In the genomic region with DNA sequence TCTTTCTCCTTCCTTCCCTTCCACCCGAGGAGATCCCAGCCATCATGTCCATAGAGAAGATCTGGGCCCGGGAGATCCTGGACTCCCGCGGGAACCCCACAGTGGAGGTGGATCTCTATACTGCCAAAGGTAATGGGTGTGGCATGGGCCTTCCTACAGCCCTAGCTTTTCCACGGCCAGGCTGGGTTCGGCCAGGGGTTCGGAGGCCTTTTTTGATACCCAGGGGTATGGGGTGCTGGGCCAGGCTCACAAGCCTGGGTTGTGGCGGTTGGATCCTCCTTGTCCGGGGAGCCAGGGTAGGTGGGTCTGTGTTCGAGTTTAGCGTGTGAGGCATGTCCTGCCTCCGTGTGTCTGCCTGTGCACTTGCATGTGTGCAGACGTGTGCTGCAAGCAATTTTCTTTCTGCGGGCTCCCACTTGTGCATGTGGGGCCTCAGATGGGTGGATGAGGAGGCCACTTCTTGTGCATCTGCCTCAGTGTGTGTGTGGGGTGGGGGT, we compare ENCODE assay signal across 12 cellular contexts. TPM values are rescaled to one million over a fixed set of nuclear protein-coding genes. Genes with fewer than 3 reads are reported as not detected.
DNase-seq lines count a peak whose midpoint lies in the region; ATAC-seq, FAIRE-seq and TF ChIP-seq lines count a peak whose summit lies in the region.
"Had no signal": no experiment of that assay in that cellular context is flagged by ENCODE, and none has a peak within 500 bp of the region (broad histone marks: within the 10 kb centered on the region; RNA-seq: fewer than 3 reads in every experiment).

No MANE protein-coding gene starts in this region.

- H3K27me3 ChIP-seq in HepG2 (ENCODE audit: control insufficient read depth in 1 of 2, insufficient read depth in 2 of 2, low read length in 2 of 2) (no peaks in the 10 kb centered on the region), right lobe of liver (no peaks in the 10 kb centered on the region), vagina (no peaks in the 10 kb centered on the region)
- H3K27me3 ChIP-seq: colonic mucosa, Peyer's patch had no signal

- H2AFZ ChIP-seq in HepG2 (ENCODE audit: low read length): no peak overlapping the region

- intact Hi-C loops in HepG2 (cut with micrococcal nuclease; ENCODE audit: unreplicated experiment): no loop called here
- intact Hi-C loops in right lobe of liver (cut with DNase I): no loop called here
- intact Hi-C loops in vagina (cut with DNase I): no loop called here

- DNase-seq in HepG2 (ENCODE audit: low spot score) (no peak), right lobe of liver (no peak), vagina (ENCODE audit: extremely low spot score in 2 of 2) (no peak), Ammon's horn (ENCODE audit: low spot score) (no peak)
- DNase-seq: NCI-H1417 treated with DMSO at 0.1 percent for 48 hours, occipital lobe, Peyer's patch had no signal

- peak overlapping the region; percentile 23 to 90 (median 77); a peak in 4 of 6 replicates for H3K4me3 ChIP-seq in HepG2 (replicated peaks in 1 of 3; ENCODE audit: insufficient read depth in 1 of 3, low read depth in 2 of 3, low read length in 3 of 3)
- H3K4me3 ChIP-seq in right lobe of liver: no peak overlapping the region
- peak overlapping the region; percentile 27 for H3K4me3 ChIP-seq in mesodermal cell (ENCODE audit: extremely low read depth, insufficient read depth, low read length, poor library complexity, severe bottlenecking)
- peak overlapping the region; percentile 70 to 73 for H3K4me3 ChIP-seq in vagina

- H3K27ac ChIP-seq in HepG2 (ENCODE audit: extremely low read length, insufficient read depth, low read length): no peak overlapping the region
- no peak overlapping the region for H3K27ac ChIP-seq in right lobe of liver
- no peak overlapping the region for H3K27ac ChIP-seq in mesodermal cell (ENCODE audit: low read depth, low read length, severe bottlenecking)
- H3K27ac ChIP-seq in vagina: peak overlapping the region; percentile 92
- H3K27ac ChIP-seq: colonic mucosa had no signal

- H3K4me1 ChIP-seq in HepG2 (ENCODE audit: insufficient read depth, low read length): peaks cover 46% of the 10 kb centered on the region
- H3K4me1 ChIP-seq in right lobe of liver: peaks cover 0 to 9% (median 0%) of the 10 kb centered on the region in 4 donors
- peaks cover 21% of the 10 kb centered on the region for H3K4me1 ChIP-seq in mesodermal cell (ENCODE audit: control insufficient read depth, insufficient read depth, low read length, poor library complexity, severe bottlenecking)
- peaks cover 25% of the 10 kb centered on the region for H3K4me1 ChIP-seq in vagina
- H3K4me1 ChIP-seq: colonic mucosa had no signal

- H3K9me3 Mint-ChIP-seq in activated naive CD8-positive, alpha-beta T cell (ENCODE audit: low read depth): no peaks in the 10 kb centered on the region

- peaks cover 17% of the 10 kb centered on the region for H3K79me2 ChIP-seq in HepG2 (ENCODE audit: insufficient read depth, low read length)

- no peak for FAIRE-seq in HepG2 (lab: Jason Lieb, UNC)

- H3K9ac ChIP-seq in HepG2 (ENCODE audit: insufficient read depth, low read depth, low read length): peak overlapping the region; percentile 77; the same call in 1 of the 2 replicates

- TF ChIP-seq POLR2A in HepG2 (IDR thresholded peaks at IDR 0.05; ENCODE audit: insufficient read depth in 1 of 2, low read depth in 2 of 2, low read length in 2 of 2): no peak
- TF ChIP-seq POLR2A in right lobe of liver (IDR thresholded peaks at IDR 0.05): no peak
- no peak for TF ChIP-seq POLR2A in vagina (IDR thresholded peaks at IDR 0.05)

- peak overlapping the region; percentile 96 for H3K4me2 ChIP-seq in HepG2 (ENCODE audit: low read depth, low read length)

- no peaks in the 10 kb centered on the region for H4K20me1 ChIP-seq in HepG2 (ENCODE audit: insufficient read depth, low read length)

- POLR2A ChIA-PET in HepG2 (lab: Yijun Ruan, JAX): interaction anchor here (2.0 to 2.4 kb wide), 2 partner anchors 29 to 47 kb away, joined by 12 to 15 read pairs; a partner anchor contains a TSS

- CTCF ChIA-PET in HepG2 (lab: Yijun Ruan, JAX; ENCODE audit: low intra/inter-chr PET ratio, low total read pairs): no interaction called here

- H3K36me3 ChIP-seq in HepG2 (replicated peaks in 1 of 2; ENCODE audit: control insufficient read depth in 1 of 2, insufficient read depth in 2 of 2, low read length in 2 of 2) (peaks cover 5 to 24% of the 10 kb centered on the region in 2 experiments; a peak in 3 of 5 replicates), right lobe of liver (no peaks in the 10 kb centered on the region), mesodermal cell (ENCODE audit: control insufficient read depth, insufficient read depth, low read length) (peaks cover 26% of the 10 kb centered on the region), vagina (no peaks in the 10 kb centered on the region)
- H3K36me3 ChIP-seq: colonic mucosa, Peyer's patch had no signal

- no TSS peak for BruUV-seq in HepG2 (replicated peaks; lab: Mats Ljungman, UMichigan)

- H3K9me3 ChIP-seq in HepG2 (ENCODE audit: low read length): no peaks in the 10 kb centered on the region
- H3K9me3 ChIP-seq in right lobe of liver: no peaks in the 10 kb centered on the region
- H3K9me3 ChIP-seq in mesodermal cell (ENCODE audit: control insufficient read depth, low read length): no peaks in the 10 kb centered on the region
- no peaks in the 10 kb centered on the region for H3K9me3 ChIP-seq in vagina
- H3K9me3 ChIP-seq: colonic mucosa, Peyer's patch had no signal

- TF ChIP-seq CTCF in HepG2 (CRISPR knock-in tag; IDR thresholded peaks at IDR 0.05) (no peak), right lobe of liver (IDR thresholded peaks at IDR 0.05) (no peak), vagina (IDR thresholded peaks at IDR 0.05) (no peak)

- H3K27ac Mint-ChIP-seq in activated naive CD8-positive, alpha-beta T cell: peak overlapping the region; percentile 22

- TF ChIP-seq EP300 in HepG2 (IDR thresholded peaks at IDR 0.05; ENCODE audit: low read depth in 2 of 2, low read length in 2 of 2) (no peak), HepG2 (CRISPR knock-in tag; IDR thresholded peaks at IDR 0.05; ENCODE audit: borderline replicate concordance) (no peak)

- peaks cover 29% of the 10 kb centered on the region for H3K4me1 Mint-ChIP-seq in activated naive CD8-positive, alpha-beta T cell (ENCODE audit: low read depth)

- no peak for TF ChIP-seq RAD21 in HepG2 (CRISPR knock-in tag; IDR thresholded peaks at IDR 0.05)

- ATAC-seq in HepG2 (no peak), right lobe of liver (no peak), GM21515 (IDR thresholded peaks at IDR 0.05; ENCODE audit: unreplicated experiment) (no peak), HG02852 (IDR thresholded peaks at IDR 0.05; ENCODE audit: unreplicated experiment) (no peak)

- 83% methylated on average over 9 of the region's 14 CpGs for WGBS in HepG2 (ENCODE audit: low lambda C conversion rate)
- WGBS in right lobe of liver (ENCODE audit: insufficient coverage, low coverage, low lambda C conversion rate, missing lambda C conversion rate): 50% methylated on average over 9 of the region's 14 CpGs
- 82 to 86% methylated on average over 12 to 14 of the region's 14 CpGs for WGBS in mesodermal cell (ENCODE audit: insufficient coverage in 2 of 2), 2 experiments

- H3K36me3 Mint-ChIP-seq in activated naive CD8-positive, alpha-beta T cell: peaks cover 2% of the 10 kb centered on the region

- in situ Hi-C loops in HepG2 (cut with HindIII; ENCODE audit: extremely low pct_ligation_motif_present, low pct_unique_long_range_greater_than_20kb): no loop called here

- H3K4me3 Mint-ChIP-seq in activated naive CD8-positive, alpha-beta T cell: peak overlapping the region; percentile 93

- H3K27me3 Mint-ChIP-seq in activated naive CD8-positive, alpha-beta T cell: no peaks in the 10 kb centered on the region

RNA-seq across cellular contexts. Expression of a gene that starts 1.5 kb away (rescaled TPM):
- 15.9 and 19.3 TPM in 2 replicates for total RNA-seq in HepG2 (2016; rRNA removed; fragmentation: Illumina TruSeq; extraction: Trizol)
- 5.8 and 6.3 TPM in 2 replicates for total RNA-seq in HepG2 (2016; cell fraction: cytosol; rRNA removed; fragmentation: Illumina TruSeq; extraction: Trizol; ENCODE audit: low read depth)
- total RNA-seq in HepG2 (2016; cell fraction: insoluble cytoplasmic fraction; rRNA removed; fragmentation: Illumina TruSeq; extraction: Trizol): 12.7 and 19.8 TPM in 2 replicates
- total RNA-seq in HepG2 (2016; cell fraction: membrane; rRNA removed; fragmentation: Illumina TruSeq; extraction: Trizol): 7.9 and 8.5 TPM in 2 replicates
- 21.7 and 25.4 TPM in 2 replicates for total RNA-seq in HepG2 (2016; cell fraction: nucleus; rRNA removed; fragmentation: Illumina TruSeq; extraction: Trizol)
- 136 and 144 TPM in 2 replicates for polyA plus RNA-seq in HepG2 (2011; rRNA removed)
- polyA plus RNA-seq in HepG2 (2011; cell fraction: cytosol; rRNA removed): 105 and 112 TPM in 2 replicates
- 451 and 486 TPM in 2 replicates for polyA plus RNA-seq in HepG2 (2011; cell fraction: nucleus; rRNA removed)
- polyA plus RNA-seq in HepG2 (2012): 102 and 116 TPM in 2 replicates
- 3.6 and 3.8 TPM in 2 replicates for polyA plus RNA-seq in HepG2 (2016; cell fraction: cytosol; fragmentation: Illumina TruSeq; extraction: Trizol; ENCODE audit: low read depth)
- polyA plus RNA-seq in HepG2 (2016; cell fraction: insoluble cytoplasmic fraction; fragmentation: Illumina TruSeq; extraction: Trizol; ENCODE audit: low read depth): 18.2 and 20.1 TPM in 2 replicates
- 7.1 and 7.2 TPM in 2 replicates for polyA plus RNA-seq in HepG2 (2016; cell fraction: membrane; fragmentation: Illumina TruSeq; extraction: Trizol; ENCODE audit: low read depth)
- polyA plus RNA-seq in HepG2 (2016; cell fraction: nucleus; fragmentation: Illumina TruSeq; extraction: Trizol; ENCODE audit: insufficient read depth, low read depth): 89.6 and 99.9 TPM in 2 replicates
- 23.5 and 92.8 TPM in 2 replicates for polyA minus RNA-seq in HepG2 (2011; rRNA and poly(A)+ RNA removed; ENCODE audit: low replicate concordance)
- 35.6 and 39.9 TPM in 2 replicates for polyA minus RNA-seq in HepG2 (2011; cell fraction: cytosol; rRNA and poly(A)+ RNA removed)
- 44.7 and 52.6 TPM in 2 replicates for polyA minus RNA-seq in HepG2 (2011; cell fraction: nucleus; rRNA and poly(A)+ RNA removed)
- 1 to 10 TPM; 1.1 to 9.3 (median 2.0) TPM for total RNA-seq in right lobe of liver
- 57.3 TPM for polyA plus RNA-seq in mesodermal cell (2013, experiment 1 of 2)
- polyA plus RNA-seq in mesodermal cell (2013, experiment 2 of 2): 43.5 TPM
- total RNA-seq in vagina: 20.1 TPM

RNA-seq across cellular contexts. Expression of a gene that starts 11.2 kb away (rescaled TPM):
- total RNA-seq in HepG2 (2016; rRNA removed; fragmentation: Illumina TruSeq; extraction: Trizol) (6.0 and 6.7 TPM in 2 replicates), right lobe of liver (1 to 10 TPM in 5 of 6 experiments, under 1 TPM in 1; 0.93 to 4.3 (median 2.6) TPM), vagina (8.6 TPM)
- total RNA-seq in HepG2 (2016; cell fraction: cytosol; rRNA removed; fragmentation: Illumina TruSeq; extraction: Trizol; ENCODE audit: low read depth): 2.5 and 3.3 TPM in 2 replicates
- total RNA-seq in HepG2 (2016; cell fraction: insoluble cytoplasmic fraction; rRNA removed; fragmentation: Illumina TruSeq; extraction: Trizol): 5.1 and 7.7 TPM in 2 replicates
- total RNA-seq in HepG2 (2016; cell fraction: membrane; rRNA removed; fragmentation: Illumina TruSeq; extraction: Trizol): 5.0 and 6.0 TPM in 2 replicates
- 4.0 and 5.4 TPM in 2 replicates for total RNA-seq in HepG2 (2016; cell fraction: nucleus; rRNA removed; fragmentation: Illumina TruSeq; extraction: Trizol)
- polyA plus RNA-seq in HepG2 (2011; rRNA removed): 6.2 and 7.8 TPM in 2 replicates
- polyA plus RNA-seq in HepG2 (2011; cell fraction: cytosol; rRNA removed): 5.2 TPM in 2 replicates
- polyA plus RNA-seq in HepG2 (2011; cell fraction: nucleus; rRNA removed): 14.3 and 20.8 TPM in 2 replicates
- polyA plus RNA-seq in HepG2 (2012): 5.3 and 6.9 TPM in 2 replicates
- polyA plus RNA-seq in HepG2 (2016; cell fraction: cytosol; fragmentation: Illumina TruSeq; extraction: Trizol; ENCODE audit: low read depth): 3.0 and 3.1 TPM in 2 replicates
- polyA plus RNA-seq in HepG2 (2016; cell fraction: insoluble cytoplasmic fraction; fragmentation: Illumina TruSeq; extraction: Trizol; ENCODE audit: low read depth): 6.4 and 8.2 TPM in 2 replicates
- 5.2 TPM in 2 replicates for polyA plus RNA-seq in HepG2 (2016; cell fraction: membrane; fragmentation: Illumina TruSeq; extraction: Trizol; ENCODE audit: low read depth)
- polyA plus RNA-seq in HepG2 (2016; cell fraction: nucleus; fragmentation: Illumina TruSeq; extraction: Trizol; ENCODE audit: insufficient read depth, low read depth): 7.8 and 11.0 TPM in 2 replicates
- polyA minus RNA-seq in HepG2 (2011; rRNA and poly(A)+ RNA removed; ENCODE audit: low replicate concordance): 5.6 and 8.7 TPM in 2 replicates
- 1.3 and 2.2 TPM in 2 replicates for polyA minus RNA-seq in HepG2 (2011; cell fraction: cytosol; rRNA and poly(A)+ RNA removed)
- polyA minus RNA-seq in HepG2 (2011; cell fraction: nucleus; rRNA and poly(A)+ RNA removed): 9.1 and 14.9 TPM in 2 replicates
- 7.5 TPM for polyA plus RNA-seq in mesodermal cell (2013, experiment 1 of 2)
- 8.8 TPM for polyA plus RNA-seq in mesodermal cell (2013, experiment 2 of 2)

RNA-seq across cellular contexts. Expression of a gene that starts 11.9 kb away (rescaled TPM):
- total RNA-seq in HepG2 (2016; rRNA removed; fragmentation: Illumina TruSeq; extraction: Trizol) (2.1 TPM in 2 replicates), right lobe of liver (10 to 100 TPM in 5 of 6 experiments, 1 to 10 TPM in 1; 9.2 to 24.1 (median 16.8) TPM), vagina (92.1 TPM)
- total RNA-seq in HepG2 (2016; cell fraction: cytosol; rRNA removed; fragmentation: Illumina TruSeq; extraction: Trizol; ENCODE audit: low read depth): 0.97 and 1.4 TPM in 2 replicates
- total RNA-seq in HepG2 (2016; cell fraction: insoluble cytoplasmic fraction; rRNA removed; fragmentation: Illumina TruSeq; extraction: Trizol): 1.8 and 2.3 TPM in 2 replicates
- 3.1 and 3.4 TPM in 2 replicates for total RNA-seq in HepG2 (2016; cell fraction: membrane; rRNA removed; fragmentation: Illumina TruSeq; extraction: Trizol)
- 3.3 and 4.6 TPM in 2 replicates for total RNA-seq in HepG2 (2016; cell fraction: nucleus; rRNA removed; fragmentation: Illumina TruSeq; extraction: Trizol)
- 8.6 and 10.7 TPM in 2 replicates for polyA plus RNA-seq in HepG2 (2011; rRNA removed)
- polyA plus RNA-seq in HepG2 (2011; cell fraction: cytosol; rRNA removed): 3.5 and 4.5 TPM in 2 replicates
- 50.2 and 56.9 TPM in 2 replicates for polyA plus RNA-seq in HepG2 (2011; cell fraction: nucleus; rRNA removed)
- 20.6 and 31.4 TPM in 2 replicates for polyA plus RNA-seq in HepG2 (2012)
- 8.7 and 9.0 TPM in 2 replicates for polyA plus RNA-seq in HepG2 (2016; cell fraction: cytosol; fragmentation: Illumina TruSeq; extraction: Trizol; ENCODE audit: low read depth)
- 13.6 and 21.5 TPM in 2 replicates for polyA plus RNA-seq in HepG2 (2016; cell fraction: insoluble cytoplasmic fraction; fragmentation: Illumina TruSeq; extraction: Trizol; ENCODE audit: low read depth)
- polyA plus RNA-seq in HepG2 (2016; cell fraction: membrane; fragmentation: Illumina TruSeq; extraction: Trizol; ENCODE audit: low read depth): 11.0 and 15.3 TPM in 2 replicates
- 41.0 and 44.9 TPM in 2 replicates for polyA plus RNA-seq in HepG2 (2016; cell fraction: nucleus; fragmentation: Illumina TruSeq; extraction: Trizol; ENCODE audit: insufficient read depth, low read depth)
- polyA minus RNA-seq in HepG2 (2011; rRNA and poly(A)+ RNA removed; ENCODE audit: low replicate concordance): 13.5 and 19.8 TPM in 2 replicates
- polyA minus RNA-seq in HepG2 (2011; cell fraction: cytosol; rRNA and poly(A)+ RNA removed): 10.4 and 11.3 TPM in 2 replicates
- 11.7 and 14.7 TPM in 2 replicates for polyA minus RNA-seq in HepG2 (2011; cell fraction: nucleus; rRNA and poly(A)+ RNA removed)
- polyA plus RNA-seq in mesodermal cell (2013, experiment 1 of 2): 122 TPM
- 108 TPM for polyA plus RNA-seq in mesodermal cell (2013, experiment 2 of 2)

RNA-seq across cellular contexts. Expression of a gene that starts 27.8 kb away (rescaled TPM):
- total RNA-seq in HepG2 (2016; rRNA removed; fragmentation: Illumina TruSeq; extraction: Trizol): not detected in 2 replicates
- total RNA-seq in HepG2 (2016; cell fraction: cytosol; rRNA removed; fragmentation: Illumina TruSeq; extraction: Trizol; ENCODE audit: low read depth): not detected in 2 replicates
- not detected in 2 replicates for total RNA-seq in HepG2 (2016; cell fraction: insoluble cytoplasmic fraction; rRNA removed; fragmentation: Illumina TruSeq; extraction: Trizol)
- total RNA-seq in HepG2 (2016; cell fraction: membrane; rRNA removed; fragmentation: Illumina TruSeq; extraction: Trizol): not detected in 2 replicates
- not detected in 2 replicates for total RNA-seq in HepG2 (2016; cell fraction: nucleus; rRNA removed; fragmentation: Illumina TruSeq; extraction: Trizol)
- not detected in 2 replicates for polyA plus RNA-seq in HepG2 (2011; rRNA removed)
- not detected in 2 replicates for polyA plus RNA-seq in HepG2 (2011; cell fraction: cytosol; rRNA removed)
- not detected in 2 replicates for polyA plus RNA-seq in HepG2 (2011; cell fraction: nucleus; rRNA removed)
- not detected in 2 replicates for polyA plus RNA-seq in HepG2 (2012)
- polyA plus RNA-seq in HepG2 (2016; cell fraction: cytosol; fragmentation: Illumina TruSeq; extraction: Trizol; ENCODE audit: low read depth): not detected in 2 replicates
- polyA plus RNA-seq in HepG2 (2016; cell fraction: insoluble cytoplasmic fraction; fragmentation: Illumina TruSeq; extraction: Trizol; ENCODE audit: low read depth): not detected in 2 replicates
- polyA plus RNA-seq in HepG2 (2016; cell fraction: membrane; fragmentation: Illumina TruSeq; extraction: Trizol; ENCODE audit: low read depth): not detected in 2 replicates
- polyA plus RNA-seq in HepG2 (2016; cell fraction: nucleus; fragmentation: Illumina TruSeq; extraction: Trizol; ENCODE audit: insufficient read depth, low read depth): not detected in 2 replicates
- not detected in 2 replicates for polyA minus RNA-seq in HepG2 (2011; rRNA and poly(A)+ RNA removed; ENCODE audit: low replicate concordance)
- polyA minus RNA-seq in HepG2 (2011; cell fraction: cytosol; rRNA and poly(A)+ RNA removed): not detected in 2 replicates
- not detected in 2 replicates for polyA minus RNA-seq in HepG2 (2011; cell fraction: nucleus; rRNA and poly(A)+ RNA removed)
- not detected for total RNA-seq in right lobe of liver
- polyA plus RNA-seq in mesodermal cell (2013, experiment 1 of 2): not detected
- polyA plus RNA-seq in mesodermal cell (2013, experiment 2 of 2): not detected
- not detected for total RNA-seq in vagina
- total RNA-seq: colonic mucosa, occipital lobe, Peyer's patch had no signal

RNA-seq across cellular contexts. Expression of a gene that starts 28.0 kb away (rescaled TPM):
- 84.0 and 89.7 TPM in 2 replicates for total RNA-seq in HepG2 (2016; rRNA removed; fragmentation: Illumina TruSeq; extraction: Trizol)
- 98.3 and 102 TPM in 2 replicates for total RNA-seq in HepG2 (2016; cell fraction: cytosol; rRNA removed; fragmentation: Illumina TruSeq; extraction: Trizol; ENCODE audit: low read depth)
- 84.2 and 105 TPM in 2 replicates for total RNA-seq in HepG2 (2016; cell fraction: insoluble cytoplasmic fraction; rRNA removed; fragmentation: Illumina TruSeq; extraction: Trizol)
- total RNA-seq in HepG2 (2016; cell fraction: membrane; rRNA removed; fragmentation: Illumina TruSeq; extraction: Trizol): 106 and 113 TPM in 2 replicates
- 42.1 and 43.4 TPM in 2 replicates for total RNA-seq in HepG2 (2016; cell fraction: nucleus; rRNA removed; fragmentation: Illumina TruSeq; extraction: Trizol)
- polyA plus RNA-seq in HepG2 (2011; rRNA removed): 287 and 302 TPM in 2 replicates
- polyA plus RNA-seq in HepG2 (2011; cell fraction: cytosol; rRNA removed): 405 and 458 TPM in 2 replicates
- polyA plus RNA-seq in HepG2 (2011; cell fraction: nucleus; rRNA removed): 151 and 164 TPM in 2 replicates
- 75.2 and 129 TPM in 2 replicates for polyA plus RNA-seq in HepG2 (2012)
- 86.1 and 87.7 TPM in 2 replicates for polyA plus RNA-seq in HepG2 (2016; cell fraction: cytosol; fragmentation: Illumina TruSeq; extraction: Trizol; ENCODE audit: low read depth)
- polyA plus RNA-seq in HepG2 (2016; cell fraction: insoluble cytoplasmic fraction; fragmentation: Illumina TruSeq; extraction: Trizol; ENCODE audit: low read depth): 98.5 and 104 TPM in 2 replicates
- 96.1 and 98.2 TPM in 2 replicates for polyA plus RNA-seq in HepG2 (2016; cell fraction: membrane; fragmentation: Illumina TruSeq; extraction: Trizol; ENCODE audit: low read depth)
- polyA plus RNA-seq in HepG2 (2016; cell fraction: nucleus; fragmentation: Illumina TruSeq; extraction: Trizol; ENCODE audit: insufficient read depth, low read depth): 57.2 and 57.4 TPM in 2 replicates
- 93.0 and 145 TPM in 2 replicates for polyA minus RNA-seq in HepG2 (2011; rRNA and poly(A)+ RNA removed; ENCODE audit: low replicate concordance)
- 36.8 and 41.7 TPM in 2 replicates for polyA minus RNA-seq in HepG2 (2011; cell fraction: cytosol; rRNA and poly(A)+ RNA removed)
- 37.5 and 38.8 TPM in 2 replicates for polyA minus RNA-seq in HepG2 (2011; cell fraction: nucleus; rRNA and poly(A)+ RNA removed)
- 100 to 1,000 TPM in 2 of 6 experiments, 10 to 100 TPM in 4; 47.6 to 189 (median 70.5) TPM for total RNA-seq in right lobe of liver
- 256 TPM for polyA plus RNA-seq in mesodermal cell (2013, experiment 1 of 2)
- polyA plus RNA-seq in mesodermal cell (2013, experiment 2 of 2): 197 TPM
- total RNA-seq in vagina: 760 TPM

Comparison
In these comparisons a context has a peak if more than half of its experiments do, and no peak if none do; other contexts are left out.
1. H3K4me3 ChIP-seq: peak in HepG2 (3 of 3), mesodermal cell (single experiment) and vagina (2 of 2); none in right lobe of liver (0 of 3).